Comparison of ENCODE assay signal across 2 cellular contexts in genomic region chr2:15160201-15160600, GRCh38.
TF ChIP-seq lines count a peak whose summit lies in the region.

No MANE protein-coding gene starts in this region.

TF ChIP-seq in IMR-90, 13 proteins besides CTCF, POLR2A, EP300 and RAD21:
- TF ChIP-seq ELK1 (IDR thresholded peaks at IDR 0.05; ENCODE audit: borderline replicate concordance, low read depth, low read length) (no peak), USF2 (IDR thresholded peaks at IDR 0.05; ENCODE audit: low read depth, low read length) (no peak), BHLHE40 (IDR thresholded peaks at IDR 0.05; ENCODE audit: low read depth, low read length) (no peak), NFE2L2 (IDR thresholded peaks at IDR 0.05; ENCODE audit: low read depth, low read length) (no peak), MAFK (IDR thresholded peaks at IDR 0.05; ENCODE audit: low read depth, low read length) (no peak), CHD1 (IDR thresholded peaks at IDR 0.05; ENCODE audit: low read depth, low read length) (no peak), RFX5 (IDR thresholded peaks at IDR 0.05; ENCODE audit: low read depth, low read length) (no peak), RCOR1 (IDR thresholded peaks at IDR 0.05; ENCODE audit: insufficient replicate concordance, low read length) (no peak), MXI1 (IDR thresholded peaks at IDR 0.05; ENCODE audit: borderline replicate concordance, low read depth, low read length) (no peak), FOS (IDR thresholded peaks at IDR 0.05; ENCODE audit: low read depth, low read length) (no peak), MAZ (IDR thresholded peaks at IDR 0.05; ENCODE audit: borderline replicate concordance, low read depth, low read length) (no peak)

TF ChIP-seq in endothelial cell of umbilical vein, 7 proteins besides CTCF, POLR2A, EP300 and RAD21:
- TF ChIP-seq EZH2 (IDR thresholded peaks at IDR 0.05; ENCODE audit: borderline replicate concordance, low read depth, low read length, severe bottlenecking) (no peak), MAX (IDR thresholded peaks at IDR 0.05; ENCODE audit: insufficient read depth, insufficient read length) (no peak), FOS (IDR thresholded peaks at IDR 0.05; ENCODE audit: borderline replicate concordance, insufficient read depth, low read length) (no peak), JUN (IDR thresholded peaks at IDR 0.05; ENCODE audit: borderline replicate concordance, insufficient read depth, insufficient read length, low read depth) (no peak), POLR2AphosphoS5 (IDR thresholded peaks at IDR 0.05; ENCODE audit: insufficient read depth, low read depth, low read length) (no peak), GATA2 (IDR thresholded peaks at IDR 0.05; ENCODE audit: insufficient read depth, insufficient read length, low read depth, low read length) (no peak), MYC (IDR thresholded peaks at IDR 0.05; ENCODE audit: low read depth, low read length) (no peak)
